ENCODE assay signal across 12 cellular contexts in the genomic region with DNA sequence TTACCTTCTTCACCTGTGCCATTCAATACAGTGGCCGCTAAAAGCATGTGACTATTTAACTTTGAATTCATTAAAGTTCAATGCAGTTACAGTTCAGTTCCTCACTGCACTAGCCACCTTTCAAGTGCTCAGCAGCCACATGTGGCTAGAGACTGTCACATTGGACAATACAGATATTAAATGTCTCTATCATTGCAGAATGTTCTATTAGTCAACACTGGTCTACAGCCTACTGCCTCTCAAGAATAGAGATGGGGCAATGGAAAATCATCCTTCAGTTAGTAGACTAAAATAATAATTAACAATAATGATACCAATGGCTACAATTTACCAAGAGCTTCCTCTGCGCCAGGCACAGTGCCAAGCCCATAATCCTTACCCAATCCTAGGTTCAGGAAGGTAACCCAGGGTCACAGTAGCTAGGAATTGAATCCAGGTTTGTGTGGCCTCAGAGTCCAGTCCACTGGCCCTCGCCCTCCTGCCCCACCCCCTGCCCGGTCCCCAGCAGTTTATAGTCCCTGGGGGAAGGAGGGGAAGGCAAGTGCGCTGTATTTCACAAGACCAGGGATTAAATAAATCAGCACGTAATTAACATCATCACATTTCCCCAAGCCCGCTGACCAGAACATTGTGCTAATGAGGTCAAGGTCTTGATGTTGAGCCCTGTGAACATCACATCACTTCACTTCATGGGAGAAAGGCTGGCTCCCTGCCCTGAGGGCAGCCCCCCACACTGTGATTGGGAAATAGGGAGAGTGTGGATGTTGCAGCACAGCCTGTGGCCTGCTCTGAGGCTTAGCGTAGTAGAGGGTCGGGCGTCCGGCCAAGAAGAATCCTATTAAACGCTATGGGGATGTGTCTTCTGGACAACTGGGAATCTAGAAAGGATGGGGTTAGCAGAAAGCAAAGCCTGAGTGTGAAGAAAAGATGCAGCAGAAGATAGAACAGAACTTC.
DNase-seq lines count a peak whose midpoint lies in the region; ATAC-seq and FAIRE-seq lines count a peak whose summit lies in the region.
"Had no signal": no experiment of that assay in that cellular context is flagged by ENCODE, and none has a peak within 500 bp of the region (broad histone marks: within the 10 kb centered on the region; RNA-seq: fewer than 3 reads in every experiment).

No MANE protein-coding gene starts in this region.

- no peaks in the 10 kb centered on the region for H3K27me3 ChIP-seq in small intestine (ENCODE audit: control insufficient read depth in 2 of 2, insufficient read depth in 2 of 2, low read length in 2 of 2)

- no peak for ATAC-seq in HG03565 (IDR thresholded peaks at IDR 0.05; ENCODE audit: unreplicated experiment)
- ATAC-seq in HG02884 (IDR thresholded peaks at IDR 0.05; ENCODE audit: unreplicated experiment), result no peak
- ATAC-seq: activated T-cell treated with anti-CD3 and anti-CD28 coated beads, Interleukin-2, amount 50 U/mL, for 4 hours had no signal

- DNase-seq in GF-D8 (lab: John Stamatoyannopoulos, UW) (peak; percentile 19), NCI-H69 (lab: John Stamatoyannopoulos, UW) (peak; percentile 78), fibroblast of the conjunctiva (ENCODE audit: low read depth) (peak; percentile 80), small intestine (peak; percentile 98), DMS 273 treated with DMSO at 0.1 percent for 48 hours (lab: John Stamatoyannopoulos, UW) (no peak), KG1 (lab: John Stamatoyannopoulos, UW) (no peak)
- DNase-seq: activated T-cell treated with anti-CD3 and anti-CD28 coated beads, Interleukin-2, amount 50 U/mL, for 4 hours; NCI-H510A had no signal

- no peaks in the 10 kb centered on the region for H3K9me3 ChIP-seq in small intestine (ENCODE audit: control insufficient read depth, low read depth)

- WGBS in small intestine, 3 donors, result 15 to 50% (median 32%) methylated on average over 12 of the region's 12 CpGs

- FAIRE-seq in small intestine (lab: Jason Lieb, UNC), result no peak

- H3K36me3 ChIP-seq in small intestine (ENCODE audit: control insufficient read depth in 2 of 2, insufficient read depth in 2 of 2, low read length in 2 of 2), result no peaks in the 10 kb centered on the region

- peaks cover 10 to 30% of the 10 kb centered on the region in 2 donors for H3K4me1 ChIP-seq in small intestine (ENCODE audit: control insufficient read depth in 2 of 2, insufficient read depth in 1 of 2, low read depth in 1 of 2, low read length in 1 of 2)
- H3K4me1 ChIP-seq: parathyroid adenoma had no signal

- peak overlapping the region; percentile 87 to 95 for H3K27ac ChIP-seq in small intestine (ENCODE audit: low read depth in 1 of 2, low read length in 1 of 2)
- H3K27ac ChIP-seq: coronary artery, parathyroid adenoma had no signal

- H3K4me3 ChIP-seq in small intestine (ENCODE audit: low read depth in 1 of 2, low read length in 2 of 2), result no peak overlapping the region
- H3K4me3 ChIP-seq: coronary artery had no signal

Comparison
In these comparisons a context has a peak if more than half of its experiments do, and no peak if none do; other contexts are left out.
1. DNase-seq: peak in GF-D8 (single experiment), NCI-H69 (single experiment), fibroblast of the conjunctiva (single experiment) and small intestine (single experiment); none in DMS 273 treated with DMSO at 0.1 percent for 48 hours (single experiment) and KG1 (single experiment).